In genomic region chr20:6120491-6120988, GRCh38 we compare ENCODE assay signal across 28 cellular contexts. TPM values are rescaled to one million over a fixed set of nuclear protein-coding genes. Genes with fewer than 3 reads are reported as not detected.
DNase-seq lines count a peak whose midpoint lies in the region; ATAC-seq and TF ChIP-seq lines count a peak whose summit lies in the region.
"Had no signal": no experiment of that assay in that cellular context is flagged by ENCODE, and none has a peak within 500 bp of the region (broad histone marks: within the 10 kb centered on the region; RNA-seq: fewer than 3 reads in every experiment).

No MANE protein-coding gene starts in this region.

- ATAC-seq in GM23338 (peak; percentile 12; the same call in 2 of the 3 replicates), HG03175 (IDR thresholded peaks at IDR 0.05; ENCODE audit: unreplicated experiment) (no peak), HG03354 (IDR thresholded peaks at IDR 0.05; ENCODE audit: poor library complexity, severe bottlenecking, unreplicated experiment) (no peak)
- ATAC-seq: activated CD4-positive, alpha-beta T cell treated with anti-CD3 and anti-CD28 coated beads for 36 hours; left ventricle myocardium superior; naive thymus-derived CD8-positive, alpha-beta T cell; Right ventricle myocardium inferior had no signal

- H3K27me3 ChIP-seq in GM23338 (ENCODE audit: insufficient read depth): peaks cover 15% of the 10 kb centered on the region; the same call in 1 of the 2 replicates
- H3K27me3 ChIP-seq in iPS-20b (ENCODE audit: insufficient read depth, low read length): peaks cover 31% of the 10 kb centered on the region
- H3K27me3 ChIP-seq: thyroid gland had no signal

- no peak overlapping the region for H3K27ac ChIP-seq in GM23338 (ENCODE audit: low read depth)
- H3K27ac ChIP-seq in SK-N-MC: peak overlapping the region; percentile 92
- no peak overlapping the region for H3K27ac ChIP-seq in iPS-20b (ENCODE audit: low read length)
- H3K27ac ChIP-seq: dorsolateral prefrontal cortex, stomach, thyroid gland had no signal

- peaks cover 3% of the 10 kb centered on the region; the same call in 1 of the 2 replicates for H4K20me1 ChIP-seq in GM23338 (replicated peaks; ENCODE audit: insufficient read depth)

- peaks cover 37% of the 10 kb centered on the region for H3K4me1 ChIP-seq in GM23338 (ENCODE audit: insufficient read depth)
- H3K4me1 ChIP-seq in iPS-20b (ENCODE audit: insufficient read depth, low read length): peaks cover 26% of the 10 kb centered on the region; the same call in 1 of the 2 replicates

- TF ChIP-seq CTCF in GM23338 (conservative IDR thresholded peaks at IDR 0.05; ENCODE audit: low read depth in 2 of 2): no peak
- TF ChIP-seq CTCF in NB4 (IDR thresholded peaks at IDR 0.05; ENCODE audit: low read depth, low read length): no peak

- H3K27ac Mint-ChIP-seq in GM23338: no peak overlapping the region
- H3K27ac Mint-ChIP-seq: activated CD4-positive, alpha-beta T cell treated with anti-CD3 and anti-CD28 coated beads for 36 hours; CD4-positive, alpha-beta T cell had no signal

- H3K36me3 Mint-ChIP-seq in GM23338 (ENCODE audit: low read depth): peaks cover 34% of the 10 kb centered on the region
- H3K36me3 Mint-ChIP-seq: naive thymus-derived CD8-positive, alpha-beta T cell had no signal

- no peaks in the 10 kb centered on the region for H3K9me2 ChIP-seq in GM23338 (ENCODE audit: insufficient read depth)

- peak; percentile 43 for DNase-seq in GM23338 (ENCODE audit: low spot score)
- DNase-seq in NB4 (ENCODE audit: low read depth): peak; percentile 76
- peak; percentile 98 for DNase-seq in SK-N-MC (ENCODE audit: low read depth, low spot score)
- no peak for DNase-seq in NCI-H1417 treated with DMSO at 0.1 percent for 48 hours (lab: John Stamatoyannopoulos, UW)
- no peak for DNase-seq in MV-4-11 (lab: John Stamatoyannopoulos, UW)
- DNase-seq: activated CD4-positive, alpha-beta T cell treated with anti-CD3 and anti-CD28 coated beads for 36 hours; activated gamma-delta T cell treated with Interleukin-2 at 50 U/mL for 16 hours; CD4-positive, alpha-beta T cell; cerebellar nuclear complex; dorsolateral prefrontal cortex; EL; GOT3; islet precursor cell; Karpas-422; left ventricle myocardium superior; midbrain; naive thymus-derived CD8-positive, alpha-beta T cell; NCI-H1694 treated with DMSO at 0.1 percent for 48 hours; NCI-H748 treated with DMSO at 0.1 percent for 48 hours; occipital lobe; OCI-M1; stimulated activated CD8-positive, alpha-beta memory T cell treated with anti-CD3 and anti-CD28 coated beads, Interleukin-4, amount 100 ng/mL, for 48 hours; stomach; thyroid gland had no signal

- H3K4me1 Mint-ChIP-seq in GM23338: peaks cover 37% of the 10 kb centered on the region

- no peak for TF ChIP-seq POLR2A in NB4 (IDR thresholded peaks at IDR 0.05; ENCODE audit: extremely low read depth, insufficient read length)

- H3K36me3 ChIP-seq in GM23338 (ENCODE audit: insufficient read depth) (peaks cover 10% of the 10 kb centered on the region; the same call in 1 of the 2 replicates), SK-N-MC (ENCODE audit: insufficient read depth, low read length) (peaks cover 34% of the 10 kb centered on the region), iPS-20b (ENCODE audit: insufficient read depth, low read depth, low read length) (peaks cover 16% of the 10 kb centered on the region)
- H3K36me3 ChIP-seq: thyroid gland had no signal

- no peak overlapping the region for H2AFZ ChIP-seq in GM23338

- peaks cover 9% of the 10 kb centered on the region for H3F3A ChIP-seq in GM23338 (replicated peaks; ENCODE audit: low read depth)

- H3K4me3 Mint-ChIP-seq in GM23338: peak overlapping the region; percentile 51; the same call in 2 of the 3 replicates
- H3K4me3 Mint-ChIP-seq: activated CD4-positive, alpha-beta T cell treated with anti-CD3 and anti-CD28 coated beads for 36 hours; CD4-positive, alpha-beta T cell; naive thymus-derived CD8-positive, alpha-beta T cell had no signal

- H3K4me3 ChIP-seq in GM23338 (peak overlapping the region; percentile 15), NB4 (ENCODE audit: low read depth, low read length) (no peak overlapping the region), SK-N-MC (peak overlapping the region; percentile 84), iPS-20b (ENCODE audit: low read length) (peak overlapping the region; percentile 56)
- H3K4me3 ChIP-seq: thyroid gland had no signal

- H3K9ac ChIP-seq in SK-N-MC (ENCODE audit: insufficient read length): peak overlapping the region; percentile 58
- no peak overlapping the region for H3K9ac ChIP-seq in iPS-20b (ENCODE audit: low read depth, low read length)

- H3K9me3 Mint-ChIP-seq in GM23338: peaks cover 4% of the 10 kb centered on the region; the same call in 1 of the 3 replicates
- H3K9me3 Mint-ChIP-seq: CD4-positive, alpha-beta T cell had no signal

- peaks cover 26% of the 10 kb centered on the region for H3K27me3 Mint-ChIP-seq in GM23338 (ENCODE audit: insufficient read depth, low read depth, poor library complexity)

- peak overlapping the region; percentile 83 for H3K4me2 ChIP-seq in GM23338

- peaks cover 2% of the 10 kb centered on the region; the same call in 1 of the 2 replicates for H3K9me3 ChIP-seq in SK-N-MC (ENCODE audit: low read depth, low read length)
- H3K9me3 ChIP-seq in iPS-20b (ENCODE audit: insufficient read depth, low read depth, low read length): 0 out of 2 replicates have a peak, but pooled peaks cover 2% of the 10 kb centered on the region
- H3K9me3 ChIP-seq: stomach, thyroid gland had no signal

- no peaks in the 10 kb centered on the region; the same call in 1 of the 2 replicates for H3K79me2 ChIP-seq in GM23338 (replicated peaks; ENCODE audit: insufficient read depth)

TF ChIP-seq in GM23338, 12 proteins besides CTCF, POLR2A, EP300 and RAD21:
- TF ChIP-seq, protein P1, sequence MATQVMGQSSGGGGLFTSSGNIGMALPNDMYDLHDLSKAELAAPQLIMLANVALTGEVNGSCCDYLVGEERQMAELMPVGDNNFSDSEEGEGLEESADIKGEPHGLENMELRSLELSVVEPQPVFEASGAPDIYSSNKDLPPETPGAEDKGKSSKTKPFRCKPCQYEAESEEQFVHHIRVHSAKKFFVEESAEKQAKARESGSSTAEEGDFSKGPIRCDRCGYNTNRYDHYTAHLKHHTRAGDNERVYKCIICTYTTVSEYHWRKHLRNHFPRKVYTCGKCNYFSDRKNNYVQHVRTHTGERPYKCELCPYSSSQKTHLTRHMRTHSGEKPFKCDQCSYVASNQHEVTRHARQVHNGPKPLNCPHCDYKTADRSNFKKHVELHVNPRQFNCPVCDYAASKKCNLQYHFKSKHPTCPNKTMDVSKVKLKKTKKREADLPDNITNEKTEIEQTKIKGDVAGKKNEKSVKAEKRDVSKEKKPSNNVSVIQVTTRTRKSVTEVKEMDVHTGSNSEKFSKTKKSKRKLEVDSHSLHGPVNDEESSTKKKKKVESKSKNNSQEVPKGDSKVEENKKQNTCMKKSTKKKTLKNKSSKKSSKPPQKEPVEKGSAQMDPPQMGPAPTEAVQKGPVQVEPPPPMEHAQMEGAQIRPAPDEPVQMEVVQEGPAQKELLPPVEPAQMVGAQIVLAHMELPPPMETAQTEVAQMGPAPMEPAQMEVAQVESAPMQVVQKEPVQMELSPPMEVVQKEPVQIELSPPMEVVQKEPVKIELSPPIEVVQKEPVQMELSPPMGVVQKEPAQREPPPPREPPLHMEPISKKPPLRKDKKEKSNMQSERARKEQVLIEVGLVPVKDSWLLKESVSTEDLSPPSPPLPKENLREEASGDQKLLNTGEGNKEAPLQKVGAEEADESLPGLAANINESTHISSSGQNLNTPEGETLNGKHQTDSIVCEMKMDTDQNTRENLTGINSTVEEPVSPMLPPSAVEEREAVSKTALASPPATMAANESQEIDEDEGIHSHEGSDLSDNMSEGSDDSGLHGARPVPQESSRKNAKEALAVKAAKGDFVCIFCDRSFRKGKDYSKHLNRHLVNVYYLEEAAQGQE (IDR thresholded peaks at IDR 0.05; ENCODE audit: unreplicated experiment): no peak

RNA-seq across cellular contexts. Expression of gene FERMT1, which starts 2.3 kb away (rescaled TPM):
- 15.8 and 18.3 TPM in 2 replicates for total RNA-seq in GM23338 (2014; rRNA removed; shearing (Covaris generic))
- polyA plus RNA-seq in GM23338 (2016; fragmentation: Nextera tagmentation; extraction: Ambion mirVana): 16.2 and 17.9 TPM in 2 replicates
- total RNA-seq: CD4-positive, alpha-beta T cell; naive thymus-derived CD8-positive, alpha-beta T cell had no signal
- polyA plus RNA-seq: naive thymus-derived CD8-positive, alpha-beta T cell had no signal

Comparison
In these comparisons a context has a peak if more than half of its experiments do, and no peak if none do; other contexts are left out.
1. DNase-seq: peak in GM23338 (single experiment), NB4 (single experiment) and SK-N-MC (single experiment); none in NCI-H1417 treated with DMSO at 0.1 percent for 48 hours (single experiment) and MV-4-11 (single experiment).